Comparison of ENCODE assay signal across 20 cellular contexts in the genomic region with DNA sequence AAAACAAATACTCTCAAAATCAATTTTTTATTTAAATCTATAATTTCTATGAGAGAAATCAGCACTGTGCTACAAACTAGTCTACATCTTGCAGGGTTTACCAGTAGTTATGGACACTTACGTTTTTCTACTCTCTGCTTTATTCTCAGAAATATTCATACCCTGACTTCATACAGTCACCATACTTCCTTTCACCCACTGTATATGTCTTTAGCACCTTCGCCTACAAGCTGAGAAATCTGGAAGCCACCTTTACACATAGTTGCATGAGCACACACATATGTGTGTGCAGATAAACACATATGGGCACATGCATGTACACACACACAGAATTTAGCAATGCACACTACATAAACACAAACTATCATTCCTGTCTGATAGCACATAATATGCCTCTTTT.
"Had no signal": no experiment of that assay in that cellular context is flagged by ENCODE, and none has a peak within 500 bp of the region (broad histone marks: within the 10 kb centered on the region; RNA-seq: fewer than 3 reads in every experiment).

No MANE protein-coding gene starts in this region.

- H3K27me3 ChIP-seq: Peyer's patch, SJCRH30 had no signal

- H3K27ac ChIP-seq: PC-9, Peyer's patch, SJCRH30, SK-N-MC had no signal

- H3K9me3 ChIP-seq: Peyer's patch had no signal

- H3K4me1 ChIP-seq: Peyer's patch, SJCRH30 had no signal

- H3K4me2 ChIP-seq: PC-9 had no signal

- H3K36me3 ChIP-seq: Peyer's patch, SJCRH30 had no signal

- H2AFZ ChIP-seq: PC-9 had no signal

- H3K4me3 ChIP-seq: PC-9, Peyer's patch, SJCRH30, SK-N-MC had no signal

- DNase-seq: KBM-7, MV-4-11, NCI-H1048, NCI-H1105, NCI-H1417, NCI-H1436 treated with DMSO at 0.1 percent for 48 hours, NCI-H1694, NCI-H187 treated with DMSO at 0.1 percent for 48 hours, NCI-H2081, NCI-H2107, NCI-H2227 treated with DMSO at 0.1 percent for 48 hours, NCI-H524, NCI-H526 treated with DMSO at 0.1 percent for 48 hours, NCI-H748 treated with DMSO at 0.1 percent for 48 hours, PC-9, Peyer's patch, SHP77 treated with DMSO at 0.1 percent for 48 hours, SJCRH30 had no signal

- ATAC-seq: Right ventricle myocardium inferior had no signal
